ENCODE assay signal across 2 cellular contexts in genomic region chr5:157576678-157577077, GRCh38.
TF ChIP-seq lines count a peak whose summit lies in the region.

No MANE protein-coding gene starts in this region.

TF ChIP-seq in HCT116, 20 proteins besides CTCF, POLR2A, EP300 and RAD21:
- TF ChIP-seq SIN3A (IDR thresholded peaks at IDR 0.05; ENCODE audit: low read depth), result no peak; the same call in 1 of the 2 replicates
- TF ChIP-seq ZNF274 (IDR thresholded peaks at IDR 0.05; ENCODE audit: low read depth, low read length), result no peak
- no peak for TF ChIP-seq EZH2 (IDR thresholded peaks at IDR 0.05)
- no peak for TF ChIP-seq ATF3 (IDR thresholded peaks at IDR 0.05)
- TF ChIP-seq TCF7L2 (IDR thresholded peaks at IDR 0.05; ENCODE audit: borderline replicate concordance, extremely low read depth, insufficient read depth, insufficient read length), result no peak
- TF ChIP-seq ZBTB33 (IDR thresholded peaks at IDR 0.05; ENCODE audit: extremely low read depth, insufficient replicate concordance, low read length), result no peak
- TF ChIP-seq SRF (IDR thresholded peaks at IDR 0.05; ENCODE audit: low read depth), result no peak
- TF ChIP-seq REST (IDR thresholded peaks at IDR 0.05; ENCODE audit: low read depth), result no peak
- no peak for TF ChIP-seq CEBPB (IDR thresholded peaks at IDR 0.05; ENCODE audit: low read depth)
- TF ChIP-seq YY1 (IDR thresholded peaks at IDR 0.05; ENCODE audit: extremely low read depth, insufficient replicate concordance, low read depth, low read length), result no peak
- TF ChIP-seq ZFX (IDR thresholded peaks at IDR 0.05), result no peak
- TF ChIP-seq ELF1 (IDR thresholded peaks at IDR 0.05; ENCODE audit: borderline replicate concordance, low read depth), result no peak
- TF ChIP-seq SP1 (IDR thresholded peaks at IDR 0.05; ENCODE audit: low read depth), result no peak
- no peak for TF ChIP-seq JUND (IDR thresholded peaks at IDR 0.05)
- no peak for TF ChIP-seq EGR1 (IDR thresholded peaks at IDR 0.05; ENCODE audit: low read depth)
- TF ChIP-seq EZH2phosphoT487 (IDR thresholded peaks at IDR 0.05; ENCODE audit: borderline replicate concordance), result no peak
- no peak for TF ChIP-seq MAX (IDR thresholded peaks at IDR 0.05)
- TF ChIP-seq FOSL1 (IDR thresholded peaks at IDR 0.05; ENCODE audit: low read depth), result no peak
- no peak for TF ChIP-seq CBX3 (IDR thresholded peaks at IDR 0.05; ENCODE audit: low read depth)
- TF ChIP-seq POLR2AphosphoS5 (IDR thresholded peaks at IDR 0.05; ENCODE audit: low read depth, low read length), result no peak
TF ChIP-seq in HCT116: peak in this region for 0.

TF ChIP-seq in H1, 55 proteins besides CTCF, POLR2A, EP300 and RAD21:
- no peak for TF ChIP-seq HDAC2 (IDR thresholded peaks at IDR 0.05; ENCODE audit: borderline replicate concordance in 1 of 2, low read depth in 2 of 2, low read length in 2 of 2)
- TF ChIP-seq YY1 (IDR thresholded peaks at IDR 0.05; ENCODE audit: low read depth, low read length), result no peak
- TF ChIP-seq GABPA (IDR thresholded peaks at IDR 0.05; ENCODE audit: borderline replicate concordance, insufficient read depth, low read length), result no peak
- TF ChIP-seq RBBP5 (IDR thresholded peaks at IDR 0.05; ENCODE audit: borderline replicate concordance, low read depth, low read length), result no peak
- TF ChIP-seq CREB1 (IDR thresholded peaks at IDR 0.05), result no peak
- no peak for TF ChIP-seq BCL11A (IDR thresholded peaks at IDR 0.05; ENCODE audit: low read depth in 2 of 2, low read length in 2 of 2)
- no peak for TF ChIP-seq SUZ12 (IDR thresholded peaks at IDR 0.05; ENCODE audit: low read length)
- TF ChIP-seq ASH2L (IDR thresholded peaks at IDR 0.05; ENCODE audit: low read length), result no peak
- TF ChIP-seq CBX8 (IDR thresholded peaks at IDR 0.05; ENCODE audit: borderline replicate concordance, low read depth, low read length), result no peak
- TF ChIP-seq CTBP2 (IDR thresholded peaks at IDR 0.05; ENCODE audit: borderline replicate concordance, insufficient read depth, insufficient read length, low read length), result no peak
- TF ChIP-seq RXRA (IDR thresholded peaks at IDR 0.05; ENCODE audit: insufficient read depth, low read depth, low read length), result no peak
- TF ChIP-seq HDAC6 (IDR thresholded peaks at IDR 0.05; ENCODE audit: low read depth, low read length), result no peak
